In the genomic region with DNA sequence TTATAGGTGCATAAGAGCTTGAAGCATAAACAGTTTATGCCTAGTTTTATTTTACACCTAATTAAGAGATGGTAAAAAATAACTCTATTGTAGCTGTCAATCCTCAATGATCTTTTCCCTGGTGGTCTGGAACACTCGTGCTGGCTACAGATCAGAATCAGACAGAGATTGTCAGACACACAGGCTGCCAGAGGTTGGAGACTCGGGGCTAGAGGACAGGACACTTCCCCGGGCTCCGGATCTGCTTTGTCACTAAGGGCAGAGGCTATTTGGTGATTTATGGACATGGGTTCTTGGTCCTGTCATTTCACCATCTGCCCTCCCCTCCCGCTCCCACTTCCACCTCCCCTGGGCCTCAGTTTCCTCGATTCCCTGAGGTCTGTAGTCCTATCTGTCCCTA, we compare ENCODE assay signal across 31 cellular contexts.
"Had no signal": no experiment of that assay in that cellular context is flagged by ENCODE, and none has a peak within 500 bp of the region (broad histone marks: within the 10 kb centered on the region; RNA-seq: fewer than 3 reads in every experiment).

No MANE protein-coding gene starts in this region.

- H3K4me3 ChIP-seq: MG63, SJCRH30 had no signal

- H3K36me3 Mint-ChIP-seq: activated naive CD8-positive, alpha-beta T cell treated with anti-CD3 and anti-CD28 coated beads for 36 hours had no signal

- H3K9me3 ChIP-seq: MG63 had no signal

- H3K27me3 Mint-ChIP-seq: activated naive CD8-positive, alpha-beta T cell treated with anti-CD3 and anti-CD28 coated beads for 36 hours had no signal

- DNase-seq: activated CD4-positive, alpha-beta T cell treated with anti-CD3 and anti-CD28 coated beads, Interleukin-2, amount 10 ng/mL, durations not matched to agents 7 days and 5 days; activated CD4-positive, alpha-beta T cell treated with anti-CD3 and anti-CD28 coated beads, Interleukin-2, amount 50 U/mL, for 48 hours; activated CD8-positive, alpha-beta memory T cell treated with anti-CD3 and anti-CD28 coated beads, Interleukin-2, amount 50 U/mL, for 4 hours; activated CD8-positive, alpha-beta T cell treated with anti-CD3 and anti-CD28 coated beads, Interleukin-2, amount 10 ng/mL, durations not matched to agents 7 days and 5 days; activated effector memory CD4-positive, alpha-beta T cell treated with anti-CD3 and anti-CD28 coated beads, Interleukin-2, amount 50 U/mL, for 16 hours; activated naive CD4-positive, alpha-beta T cell; activated naive CD4-positive, alpha-beta T cell treated with anti-CD3 and anti-CD28 coated beads, Interleukin-2, amount 50 U/mL, for 16 hours; activated naive CD8-positive, alpha-beta T cell treated with anti-CD3 and anti-CD28 coated beads for 36 hours; activated T-cell treated with anti-CD3 and anti-CD28 coated beads for 4 hours; activated T-cell treated with anti-CD3 and anti-CD28 coated beads, Interleukin-2, amount 50 U/mL, for 4 hours; amniotic stem cell; aorta; brain microvascular endothelial cell; central memory CD4-positive, alpha-beta T cell; Kasumi-1; KG1; MG63; NCI-H1048; NCI-H1105 treated with DMSO at 0.1 percent for 48 hours; NCI-H1436; NCI-H1694; NCI-H1930; NCI-H2081 treated with DMSO at 0.1 percent for 48 hours; NCI-H345; NCI-H524 treated with DMSO at 0.1 percent for 48 hours; SJCRH30; SW 1271; T-helper 1 cell; T-helper 2 cell; T-helper 9 cell had no signal

- H3K27ac ChIP-seq: brain microvascular endothelial cell, SJCRH30 had no signal

- H3K9me3 Mint-ChIP-seq: activated CD4-positive, alpha-beta T cell treated with anti-CD3 and anti-CD28 coated beads, Interleukin-2, amount 10 ng/mL, durations not matched to agents 7 days and 5 days; activated naive CD8-positive, alpha-beta T cell treated with anti-CD3 and anti-CD28 coated beads for 36 hours; activated T-cell treated with anti-CD3 and anti-CD28 coated beads, Interleukin-2, amount 50 U/mL, for 4 hours; activated T-helper 1 cell treated with anti-CD3 and anti-CD28 coated beads, Interleukin-12 subunit alpha, Interleukin-12 subunit beta, Interleukin-2, Interleukin-4 antibody, amounts not matched to agents 30 ng/mL and 10 ng/mL and 1 ng/mL, durations not matched to agents 14 hours and 24 hours and 36 hours had no signal

- H3K4me3 Mint-ChIP-seq: activated CD4-positive, alpha-beta T cell treated with anti-CD3 and anti-CD28 coated beads, Interleukin-2, amount 10 ng/mL, durations not matched to agents 7 days and 5 days; activated CD8-positive, alpha-beta T cell treated with anti-CD3 and anti-CD28 coated beads, Interleukin-2, amount 10 ng/mL, durations not matched to agents 7 days and 5 days; activated naive CD8-positive, alpha-beta T cell treated with anti-CD3 and anti-CD28 coated beads for 36 hours; activated T-cell treated with anti-CD3 and anti-CD28 coated beads, Interleukin-2, amount 50 U/mL, for 4 hours; activated T-helper 1 cell treated with anti-CD3 and anti-CD28 coated beads, Interleukin-12 subunit alpha, Interleukin-12 subunit beta, Interleukin-2, Interleukin-4 antibody, amounts not matched to agents 30 ng/mL and 10 ng/mL and 1 ng/mL, durations not matched to agents 14 hours and 24 hours and 36 hours had no signal

- H3K36me3 ChIP-seq: brain microvascular endothelial cell, MG63, SJCRH30 had no signal

- H3K27ac Mint-ChIP-seq: activated CD4-positive, alpha-beta T cell treated with anti-CD3 and anti-CD28 coated beads, Interleukin-2, amount 10 ng/mL, durations not matched to agents 7 days and 5 days; activated CD8-positive, alpha-beta T cell treated with anti-CD3 and anti-CD28 coated beads, Interleukin-2, amount 10 ng/mL, durations not matched to agents 7 days and 5 days; activated naive CD8-positive, alpha-beta T cell treated with anti-CD3 and anti-CD28 coated beads for 36 hours; activated T-helper 1 cell treated with anti-CD3 and anti-CD28 coated beads, Interleukin-12 subunit alpha, Interleukin-12 subunit beta, Interleukin-2, Interleukin-4 antibody, amounts not matched to agents 30 ng/mL and 10 ng/mL and 1 ng/mL, durations not matched to agents 14 hours and 24 hours and 36 hours had no signal

- H3K27me3 ChIP-seq: MG63, SJCRH30 had no signal

- ATAC-seq: activated CD8-positive, alpha-beta T cell treated with anti-CD3 and anti-CD28 coated beads, Interleukin-2, amount 10 ng/mL, durations not matched to agents 7 days and 5 days; activated T-cell treated with anti-CD3 and anti-CD28 coated beads, Interleukin-2, amount 50 U/mL, for 4 hours had no signal

- H3K4me1 Mint-ChIP-seq: activated CD4-positive, alpha-beta T cell treated with anti-CD3 and anti-CD28 coated beads, Interleukin-2, amount 10 ng/mL, durations not matched to agents 7 days and 5 days; activated naive CD8-positive, alpha-beta T cell treated with anti-CD3 and anti-CD28 coated beads for 36 hours had no signal
